ENCODE assay signal across 1 cellular context in genomic region chr4:53575552-53575951, GRCh38.
A peak's percentile ranks its signal among the peaks of the same experiment; 100 is the strongest.
TF ChIP-seq lines count a peak whose summit lies in the region.

No MANE protein-coding gene starts in this region.

TF ChIP-seq in HepG2, 621 proteins besides CTCF, POLR2A, EP300 and RAD21:
- TF ChIP-seq, protein P1, sequence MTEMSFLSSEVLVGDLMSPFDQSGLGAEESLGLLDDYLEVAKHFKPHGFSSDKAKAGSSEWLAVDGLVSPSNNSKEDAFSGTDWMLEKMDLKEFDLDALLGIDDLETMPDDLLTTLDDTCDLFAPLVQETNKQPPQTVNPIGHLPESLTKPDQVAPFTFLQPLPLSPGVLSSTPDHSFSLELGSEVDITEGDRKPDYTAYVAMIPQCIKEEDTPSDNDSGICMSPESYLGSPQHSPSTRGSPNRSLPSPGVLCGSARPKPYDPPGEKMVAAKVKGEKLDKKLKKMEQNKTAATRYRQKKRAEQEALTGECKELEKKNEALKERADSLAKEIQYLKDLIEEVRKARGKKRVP (CRISPR knock-in tag; IDR thresholded peaks at IDR 0.05), result peak in 1 of 2 experiments; percentile 54; a peak in 2 of 4 replicates
- TF ChIP-seq ETV5 (CRISPR knock-in tag; IDR thresholded peaks at IDR 0.05; ENCODE audit: borderline replicate concordance) (no peak), CEBPG (CRISPR knock-in tag; IDR thresholded peaks at IDR 0.05) (peak; percentile 51)
